In the genomic region with DNA sequence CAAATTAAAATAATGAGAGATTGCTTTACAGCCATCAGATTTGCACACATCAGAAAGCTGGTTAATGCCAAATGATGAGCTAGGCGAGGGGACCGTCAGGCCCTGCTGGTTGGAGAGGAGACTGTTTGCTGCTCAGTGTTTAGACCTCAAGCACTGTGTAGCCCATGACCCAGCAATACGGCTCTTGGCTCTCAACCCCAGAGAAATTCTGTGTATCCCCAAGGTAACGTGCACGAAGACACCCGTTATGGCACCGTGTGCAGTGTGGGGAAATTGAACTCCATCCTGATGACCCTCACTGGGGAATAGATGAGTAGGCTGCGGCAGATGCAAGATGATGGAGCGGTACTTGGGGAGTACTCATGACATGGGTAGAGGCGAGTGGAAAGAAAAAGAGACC, we compare ENCODE assay signal across 1 cellular context.
TF ChIP-seq lines count a peak whose summit lies in the region.

No MANE protein-coding gene starts in this region.

TF ChIP-seq in HepG2, 621 proteins besides CTCF, POLR2A, EP300 and RAD21:
- TF ChIP-seq ZFY (CRISPR knock-in tag; IDR thresholded peaks at IDR 0.05) (no peak), ZNF773 (CRISPR knock-in tag; IDR thresholded peaks at IDR 0.05; ENCODE audit: borderline replicate concordance) (no peak), ETV5 (CRISPR knock-in tag; IDR thresholded peaks at IDR 0.05; ENCODE audit: borderline replicate concordance) (no peak), ZNF557 (CRISPR knock-in tag; IDR thresholded peaks at IDR 0.05) (no peak), ATF1 (CRISPR knock-in tag; IDR thresholded peaks at IDR 0.05) (no peak), ZNF343 (CRISPR knock-in tag; IDR thresholded peaks at IDR 0.05) (no peak), ZNF225 (CRISPR knock-in tag; IDR thresholded peaks at IDR 0.05) (no peak), ZFP62 (CRISPR knock-in tag; IDR thresholded peaks at IDR 0.05) (no peak), HNRNPK (IDR thresholded peaks at IDR 0.05; ENCODE audit: low read depth, low read length, poor library complexity, severe bottlenecking) (no peak), ZNF331 (CRISPR knock-in tag; IDR thresholded peaks at IDR 0.05) (no peak), ZNF292 (CRISPR knock-in tag; IDR thresholded peaks at IDR 0.05; ENCODE audit: borderline replicate concordance, low read depth) (no peak), SALL1 (CRISPR knock-in tag; IDR thresholded peaks at IDR 0.05) (no peak), POLR2AphosphoS2 (IDR thresholded peaks at IDR 0.05; ENCODE audit: low read depth, low read length) (no peak)
- TF ChIP-seq, protein P1, sequence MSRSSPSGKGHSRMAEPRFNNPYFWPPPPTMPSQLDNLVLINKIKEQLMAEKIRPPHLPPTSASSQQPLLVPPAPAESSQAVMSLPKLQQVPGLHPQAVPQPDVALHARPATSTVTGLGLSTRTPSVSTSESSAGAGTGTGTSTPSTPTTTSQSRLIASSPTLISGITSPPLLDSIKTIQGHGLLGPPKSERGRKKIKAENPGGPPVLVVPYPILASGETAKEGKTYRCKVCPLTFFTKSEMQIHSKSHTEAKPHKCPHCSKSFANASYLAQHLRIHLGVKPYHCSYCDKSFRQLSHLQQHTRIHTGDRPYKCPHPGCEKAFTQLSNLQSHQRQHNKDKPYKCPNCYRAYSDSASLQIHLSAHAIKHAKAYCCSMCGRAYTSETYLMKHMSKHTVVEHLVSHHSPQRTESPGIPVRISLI (CRISPR knock-in tag; IDR thresholded peaks at IDR 0.05; ENCODE audit: borderline replicate concordance) = no peak
- TF ChIP-seq, protein P2, sequence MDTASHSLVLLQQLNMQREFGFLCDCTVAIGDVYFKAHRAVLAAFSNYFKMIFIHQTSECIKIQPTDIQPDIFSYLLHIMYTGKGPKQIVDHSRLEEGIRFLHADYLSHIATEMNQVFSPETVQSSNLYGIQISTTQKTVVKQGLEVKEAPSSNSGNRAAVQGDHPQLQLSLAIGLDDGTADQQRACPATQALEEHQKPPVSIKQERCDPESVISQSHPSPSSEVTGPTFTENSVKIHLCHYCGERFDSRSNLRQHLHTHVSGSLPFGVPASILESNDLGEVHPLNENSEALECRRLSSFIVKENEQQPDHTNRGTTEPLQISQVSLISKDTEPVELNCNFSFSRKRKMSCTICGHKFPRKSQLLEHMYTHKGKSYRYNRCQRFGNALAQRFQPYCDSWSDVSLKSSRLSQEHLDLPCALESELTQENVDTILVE (CRISPR knock-in tag; IDR thresholded peaks at IDR 0.05) = no peak
TF ChIP-seq in HepG2: peak in this region for 0.
